Comparison of ENCODE assay signal across 8 cellular contexts in the genomic region with DNA sequence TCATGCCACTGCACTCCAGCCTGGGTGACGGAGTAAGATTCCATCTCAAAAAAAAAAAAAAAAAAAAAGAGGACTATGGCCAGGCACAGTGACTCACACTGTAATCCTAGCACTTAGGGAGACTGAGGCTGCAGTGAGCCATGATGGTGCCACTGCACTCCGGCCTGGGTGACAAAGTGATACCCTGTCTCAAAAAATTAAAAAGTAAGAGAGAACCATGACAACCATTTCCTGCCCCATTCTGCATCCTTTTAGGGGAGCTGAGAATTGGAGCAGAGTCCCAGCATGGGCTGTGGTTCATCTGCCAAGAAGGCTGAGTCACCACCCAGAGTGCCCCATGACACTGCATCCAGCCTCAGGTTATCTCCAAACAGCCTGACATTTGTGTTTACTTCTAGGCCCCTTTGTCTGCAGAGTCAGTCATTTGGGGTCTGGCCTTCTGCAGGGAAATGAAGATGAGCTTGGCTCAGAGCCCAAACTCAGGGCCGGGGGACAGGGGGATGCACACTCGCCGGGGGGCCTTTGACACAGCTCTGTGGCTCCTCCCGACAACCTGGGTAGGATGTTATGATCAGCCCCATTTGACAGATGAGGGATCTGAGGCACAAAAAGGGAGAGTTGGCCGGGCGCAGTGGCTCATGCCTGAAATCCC. TPM values are rescaled to one million over a fixed set of nuclear protein-coding genes. Genes with fewer than 3 reads are reported as not detected.
DNase-seq lines count a peak whose midpoint lies in the region; ATAC-seq and TF ChIP-seq lines count a peak whose summit lies in the region.

No MANE protein-coding gene starts in this region.

- TF ChIP-seq CTCF in ascending aorta (IDR thresholded peaks at IDR 0.05), result no peak

- H3K27me3 ChIP-seq in ascending aorta (no peaks in the 10 kb centered on the region), layer of hippocampus (ENCODE audit: control insufficient read depth, insufficient read depth, low read length) (no peaks in the 10 kb centered on the region)
- H3K27me3 ChIP-seq in naive thymus-derived CD4-positive, alpha-beta T cell (ENCODE audit: control insufficient read depth in 2 of 2, insufficient read depth in 2 of 2, low read length in 2 of 2), result no peaks in the 10 kb centered on the region

- H3K4me3 ChIP-seq in ascending aorta, result no peak overlapping the region
- H3K4me3 ChIP-seq in naive thymus-derived CD4-positive, alpha-beta T cell (ENCODE audit: low read length), result no peak overlapping the region

- H3K27me3 Mint-ChIP-seq in naive thymus-derived CD4-positive, alpha-beta T cell, result peaks cover 7 to 25% (median 9%) of the 10 kb centered on the region in 5 donors

- H3K9me3 Mint-ChIP-seq in naive thymus-derived CD4-positive, alpha-beta T cell, result no peaks in the 10 kb centered on the region

- H3K4me3 Mint-ChIP-seq in naive thymus-derived CD4-positive, alpha-beta T cell, result no peak overlapping the region

- POLR2A ChIA-PET in naive thymus-derived CD4-positive, alpha-beta T cell (lab: Charles Lee), result interaction anchor here (0.5 to 0.8 kb wide), 3 partner anchors 21 to 115 kb away, joined by 3 to 8 read pairs (median 5); no protein-coding TSS in a partner anchor

- no peak for ATAC-seq in naive thymus-derived CD4-positive, alpha-beta T cell
- ATAC-seq in HG02981 (IDR thresholded peaks at IDR 0.05; ENCODE audit: unreplicated experiment) (no peak), HG02885 (IDR thresholded peaks at IDR 0.05; ENCODE audit: poor library complexity, unreplicated experiment) (no peak)

- CTCF ChIA-PET in naive thymus-derived CD4-positive, alpha-beta T cell (lab: Charles Lee), result interaction anchor here (0.6 to 1.2 kb wide), 2 partner anchors 52 to 315 kb away, joined by 3 to 5 read pairs; no protein-coding TSS in a partner anchor

- intact Hi-C loops in ascending aorta (cut with DNase I), result loop anchor here (1.0 kb wide), 1 partner anchor 25 kb away; no protein-coding TSS in a partner anchor
- intact Hi-C loops in naive thymus-derived CD4-positive, alpha-beta T cell (cut with micrococcal nuclease), result no loop called here

- H3K4me1 ChIP-seq in ascending aorta, result peaks cover 22 to 57% of the 10 kb centered on the region in 2 donors
- H3K4me1 ChIP-seq in naive thymus-derived CD4-positive, alpha-beta T cell (ENCODE audit: control insufficient read depth in 2 of 2, insufficient read depth in 2 of 2, low read length in 2 of 2), result no peaks in the 10 kb centered on the region

- DNase-seq in Daoy (ENCODE audit: low read depth) (peak; percentile 90), LHCN-M2 (ENCODE audit: low read depth) (peak; percentile 84), ascending aorta (ENCODE audit: low spot score in 2 of 2) (peak in 1 of 2 donors; percentile 85), SIG-M5 treated with dmso at 0.1 percent for 504 hours (lab: John Stamatoyannopoulos, UW; ENCODE audit: unreplicated experiment) (no peak)
- DNase-seq in naive thymus-derived CD4-positive, alpha-beta T cell, result no peak

- no peaks in the 10 kb centered on the region for H3K9me3 ChIP-seq in ascending aorta
- no peaks in the 10 kb centered on the region for H3K9me3 ChIP-seq in naive thymus-derived CD4-positive, alpha-beta T cell (ENCODE audit: control insufficient read depth in 2 of 3, low read length in 3 of 3)

- H3K36me3 ChIP-seq in ascending aorta, result no peaks in the 10 kb centered on the region
- no peaks in the 10 kb centered on the region for H3K36me3 ChIP-seq in naive thymus-derived CD4-positive, alpha-beta T cell (ENCODE audit: control insufficient read depth in 2 of 3, insufficient read depth in 3 of 3, low read length in 3 of 3)

- H3K36me3 Mint-ChIP-seq in naive thymus-derived CD4-positive, alpha-beta T cell, result no peaks in the 10 kb centered on the region

- H3K27ac ChIP-seq in ascending aorta, result peak overlapping the region; percentile 91 to 93
- peak overlapping the region; percentile 30 for H3K27ac ChIP-seq in layer of hippocampus (ENCODE audit: low read depth, low read length)
- H3K27ac ChIP-seq in naive thymus-derived CD4-positive, alpha-beta T cell (ENCODE audit: low read depth, low read length), result no peak overlapping the region

- peaks cover 0 to 12% (median 0%) of the 10 kb centered on the region in 7 donors for H3K4me1 Mint-ChIP-seq in naive thymus-derived CD4-positive, alpha-beta T cell

- peak overlapping the region in 1 of 9 donors; percentile 42 for H3K27ac Mint-ChIP-seq in naive thymus-derived CD4-positive, alpha-beta T cell

RNA-seq across cellular contexts. Expression of a gene that starts 4.7 kb away (rescaled TPM):
- 0.34 TPM in 1 of 2 replicates, not detected in the other for total RNA-seq in Daoy (2014; rRNA removed; shearing (Covaris generic))
- 0.77 and 0.92 TPM in 2 replicates for total RNA-seq in LHCN-M2 (2014; rRNA removed)
- 12.5 TPM for polyA plus RNA-seq in LHCN-M2 (2012)
- 119 TPM for total RNA-seq in ascending aorta
- total RNA-seq in naive thymus-derived CD4-positive, alpha-beta T cell, result not detected
- not detected for polyA plus RNA-seq in naive thymus-derived CD4-positive, alpha-beta T cell

RNA-seq across cellular contexts. Expression of a gene that starts 21.3 kb away (rescaled TPM):
- total RNA-seq in Daoy (2014; rRNA removed; shearing (Covaris generic)), result 10.9 and 17.3 TPM in 2 replicates
- total RNA-seq in LHCN-M2 (2014; rRNA removed), result 20.0 and 20.6 TPM in 2 replicates
- polyA plus RNA-seq in LHCN-M2 (2012), result 41.7 TPM
- 34.7 TPM for total RNA-seq in ascending aorta
- 10 to 100 TPM; 21.7 to 59.6 (median 28.5) TPM for total RNA-seq in naive thymus-derived CD4-positive, alpha-beta T cell
- 10 to 100 TPM; 24.2 to 32.2 TPM for polyA plus RNA-seq in naive thymus-derived CD4-positive, alpha-beta T cell

RNA-seq across cellular contexts. Expression of a gene that starts 24.1 kb away (rescaled TPM):
- total RNA-seq in Daoy (2014; rRNA removed; shearing (Covaris generic)), result 10.4 and 12.2 TPM in 2 replicates
- total RNA-seq in LHCN-M2 (2014; rRNA removed) (29.9 and 34.4 TPM in 2 replicates), ascending aorta (12.5 TPM)
- 93.4 TPM for polyA plus RNA-seq in LHCN-M2 (2012)
- total RNA-seq in naive thymus-derived CD4-positive, alpha-beta T cell, result 10 to 100 TPM; 22.5 to 34.3 (median 26.9) TPM
- 10 to 100 TPM; 40.7 to 42.8 TPM for polyA plus RNA-seq in naive thymus-derived CD4-positive, alpha-beta T cell

RNA-seq across cellular contexts. Expression of a gene that starts 55.3 kb away (rescaled TPM):
- 17.1 and 20.4 TPM in 2 replicates for total RNA-seq in Daoy (2014; rRNA removed; shearing (Covaris generic))
- total RNA-seq in LHCN-M2 (2014; rRNA removed), result 26.2 and 26.6 TPM in 2 replicates
- polyA plus RNA-seq in LHCN-M2 (2012), result 17.5 TPM
- 28.4 TPM for total RNA-seq in ascending aorta
- 10 to 100 TPM; 17.4 to 45.7 (median 24.5) TPM for total RNA-seq in naive thymus-derived CD4-positive, alpha-beta T cell
- 10 to 100 TPM; 10.9 to 14.4 TPM for polyA plus RNA-seq in naive thymus-derived CD4-positive, alpha-beta T cell

RNA-seq across cellular contexts. Expression of a gene that starts 55.6 kb away (rescaled TPM):
- total RNA-seq in Daoy (2014; rRNA removed; shearing (Covaris generic)), result 590 and 694 TPM in 2 replicates
- 475 and 477 TPM in 2 replicates for total RNA-seq in LHCN-M2 (2014; rRNA removed)
- polyA plus RNA-seq in LHCN-M2 (2012), result 373 TPM
- 89.7 TPM for total RNA-seq in ascending aorta
- total RNA-seq in naive thymus-derived CD4-positive, alpha-beta T cell, result 100 to 1,000 TPM; 139 to 270 (median 160) TPM
- polyA plus RNA-seq in naive thymus-derived CD4-positive, alpha-beta T cell, result 100 to 1,000 TPM; 458 to 542 TPM

Comparison
In these comparisons a context has a peak if more than half of its experiments do, and no peak if none do; other contexts are left out.
1. DNase-seq: peak in Daoy (single experiment) and LHCN-M2 (single experiment); none in naive thymus-derived CD4-positive, alpha-beta T cell (0 of 9) and SIG-M5 treated with dmso at 0.1 percent for 504 hours (single experiment).
2. RNA of a gene that starts 4.7 kb away (total RNA-seq): 119 TPM in ascending aorta (single experiment); 0.77 to 0.92 TPM in LHCN-M2, 0.34 TPM in Daoy and not detected in naive thymus-derived CD4-positive, alpha-beta T cell; every median in the first group is over 10 times any median in the second.